ENCODE assay signal across 17 cellular contexts in the genomic region with DNA sequence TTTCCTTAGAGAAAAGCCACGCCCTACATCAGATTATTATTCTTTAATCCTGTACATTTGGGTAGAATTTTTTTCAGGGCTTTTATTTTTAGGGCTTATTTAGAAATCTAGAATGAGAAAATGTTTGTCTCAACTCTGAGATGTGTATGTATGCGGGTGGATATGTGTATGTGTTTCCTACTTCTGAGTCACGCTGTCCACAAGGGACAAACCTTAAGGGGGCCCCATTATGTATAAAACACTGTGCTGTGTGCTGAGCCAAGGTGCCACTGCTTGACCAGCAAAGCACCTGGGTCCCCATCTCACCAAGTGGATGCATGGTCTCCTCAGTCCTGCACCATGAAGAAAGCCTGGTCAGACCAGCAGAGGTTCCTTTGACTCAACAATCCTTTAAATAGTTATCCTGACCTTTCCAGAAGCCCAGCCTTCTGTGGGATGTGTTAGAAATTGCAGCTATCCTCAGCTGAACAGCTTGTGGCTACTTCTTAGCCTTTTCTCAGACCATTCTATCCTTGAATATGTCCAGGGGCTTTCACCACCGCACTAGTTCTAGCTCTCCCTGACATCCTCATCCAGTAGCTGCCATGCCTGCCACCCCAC. TPM values are rescaled to one million over a fixed set of nuclear protein-coding genes. Genes with fewer than 3 reads are reported as not detected.
DNase-seq lines count a peak whose midpoint lies in the region; ATAC-seq, FAIRE-seq and TF ChIP-seq lines count a peak whose summit lies in the region.
"Had no signal": no experiment of that assay in that cellular context is flagged by ENCODE, and none has a peak within 500 bp of the region (broad histone marks: within the 10 kb centered on the region; RNA-seq: fewer than 3 reads in every experiment).

No MANE protein-coding gene starts in this region.

- TF ChIP-seq RAD21 in GM12878 (IDR thresholded peaks at IDR 0.05; ENCODE audit: insufficient read depth, low read depth, low read length) = no peak

- H3K4me1 Mint-ChIP-seq in nephron progenitor cell = no peaks in the 10 kb centered on the region
- H3K4me1 Mint-ChIP-seq: brain had no signal

- BruUV-seq in GM12878 (replicated peaks; lab: Mats Ljungman, UMichigan) = no TSS peak

- TF ChIP-seq POLR2A in heart left ventricle (IDR thresholded peaks at IDR 0.05) (no peak), GM12878 (IDR thresholded peaks at IDR 0.05; ENCODE audit: low read depth, low read length) (no peak), transverse colon (IDR thresholded peaks at IDR 0.05) (no peak)

- intact Hi-C loops in heart left ventricle (cut with DNase I) (loop anchor here in 1 of 10 donors (10.0 kb wide), 1 partner anchor 58 kb away; the partner anchor contains the start of gene STK38L), Right ventricle myocardium superior (cut with DNase I) (no loop called here), GM12878 (cut with micrococcal nuclease; ENCODE audit: unreplicated experiment) (no loop called here), transverse colon (cut with DNase I; ENCODE audit: low total_unique reads) (no loop called here)

- H3K27me3 ChIP-seq in heart left ventricle (no peaks in the 10 kb centered on the region), GM12878 (replicated peaks in 1 of 2; ENCODE audit: control insufficient read depth in 2 of 2, insufficient read depth in 2 of 2, low read length in 1 of 2) (no peaks in the 10 kb centered on the region), muscle layer of colon (ENCODE audit: control insufficient read depth in 1 of 2, insufficient read depth in 2 of 2, low read length in 2 of 2) (no peaks in the 10 kb centered on the region), transverse colon (no peaks in the 10 kb centered on the region)

- no peak overlapping the region for H3K4me3 Mint-ChIP-seq in nephron progenitor cell
- H3K4me3 Mint-ChIP-seq: brain; CD4-positive, alpha-beta T cell; IgD-negative memory B cell had no signal

- no peaks in the 10 kb centered on the region for H3K36me3 Mint-ChIP-seq in nephron progenitor cell (ENCODE audit: low read depth)
- H3K36me3 Mint-ChIP-seq: brain had no signal

- POLR2A ChIA-PET in GM12878 (lab: Charles Lee) = interaction anchor here (1.0 to 4.2 kb wide), 8 partner anchors 9 to 57 kb away, joined by 4 to 19 read pairs (median 5); no protein-coding TSS in a partner anchor

- in situ Hi-C loops in GM12878 (cut with MboI) (no loop called here), transverse colon (cut with MboI; ENCODE audit: low pct_ligation_motif_present in 1 of 4, low pct_unique_long_range_greater_than_20kb in 1 of 4, low sequenced_read_pairs in 3 of 4) (no loop called here)

- no peaks in the 10 kb centered on the region for H4K20me1 ChIP-seq in GM12878 (ENCODE audit: control insufficient read depth, insufficient read depth)

- peak in 3 of 4 donors; percentile 23 to 69 (median 61) for ATAC-seq in heart left ventricle
- no peak for ATAC-seq in Right ventricle myocardium superior (ENCODE audit: poor library complexity)
- peak; percentile 22 for ATAC-seq in GM12878
- ATAC-seq in GM21723 (IDR thresholded peaks at IDR 0.05; ENCODE audit: unreplicated experiment) = no peak

- SMC1A ChIA-PET in GM12878 (lab: Charles Lee; ENCODE audit: uncharacterized antibody, unreplicated experiment) = interaction anchor here (0.7 to 9.6 kb wide), 18 partner anchors 8 to 128 kb away, joined by 3 to 71 read pairs (median 4); no protein-coding TSS in a partner anchor

- H3K27ac ChIP-seq in heart left ventricle (peak overlapping the region in 9 of 12 donors; percentile 20 to 71 (median 53)), GM12878 (ENCODE audit: control insufficient read depth, insufficient read depth) (peak overlapping the region; percentile 82), muscle layer of colon (ENCODE audit: low read depth, low read length) (peak overlapping the region; percentile 28), transverse colon (peak overlapping the region; percentile 1 to 73 (median 62))

- H3K36me3 ChIP-seq in heart left ventricle = no peaks in the 10 kb centered on the region
- H3K36me3 ChIP-seq in GM12878 (ENCODE audit: control insufficient read depth in 2 of 2, insufficient read depth in 2 of 2, low read length in 1 of 2) = no peaks in the 10 kb centered on the region
- no peaks in the 10 kb centered on the region for H3K36me3 ChIP-seq in muscle layer of colon (ENCODE audit: insufficient read depth, low read length)
- H3K36me3 ChIP-seq in transverse colon = no peaks in the 10 kb centered on the region

- FAIRE-seq in GM12878 (lab: Jason Lieb, UNC) = no peak

- peaks cover 12% of the 10 kb centered on the region for H3K27me3 Mint-ChIP-seq in nephron progenitor cell (ENCODE audit: low read depth, poor library complexity)
- H3K27me3 Mint-ChIP-seq: CD4-positive, alpha-beta T cell; IgD-negative memory B cell had no signal

- H3K9me3 ChIP-seq in heart left ventricle (no peaks in the 10 kb centered on the region), GM12878 (replicated peaks; ENCODE audit: control insufficient read depth, insufficient read depth, low read length) (no peaks in the 10 kb centered on the region), muscle layer of colon (ENCODE audit: low read length) (no peaks in the 10 kb centered on the region), transverse colon (no peaks in the 10 kb centered on the region)

- RAD21 ChIA-PET in GM12878 (lab: Charles Lee; ENCODE audit: unreplicated experiment) = interaction anchor here (0.7 to 5.9 kb wide), 15 partner anchors 9 to 174 kb away, joined by 3 to 38 read pairs (median 4); no protein-coding TSS in a partner anchor

- no peaks in the 10 kb centered on the region for H3K9me3 Mint-ChIP-seq in nephron progenitor cell
- H3K9me3 Mint-ChIP-seq: brain; CD4-positive, alpha-beta T cell; IgD-negative memory B cell had no signal

- H3K27ac Mint-ChIP-seq in nephron progenitor cell = no peak overlapping the region
- H3K27ac Mint-ChIP-seq: brain, IgD-negative memory B cell had no signal

- peaks cover 0 to 44% (median 19%) of the 10 kb centered on the region in 12 donors for H3K4me1 ChIP-seq in heart left ventricle
- H3K4me1 ChIP-seq in GM12878 (ENCODE audit: control insufficient read depth, insufficient read depth, low read length) = peaks cover 12% of the 10 kb centered on the region
- peaks cover 39% of the 10 kb centered on the region for H3K4me1 ChIP-seq in muscle layer of colon (ENCODE audit: insufficient read depth, low read length)
- peaks cover 5 to 21% (median 13%) of the 10 kb centered on the region in 4 donors for H3K4me1 ChIP-seq in transverse colon

- H3K9ac ChIP-seq in GM12878 (ENCODE audit: control insufficient read depth, insufficient read depth, low read length) (no peak overlapping the region), muscle layer of colon (ENCODE audit: low read length) (no peak overlapping the region)

- no peak overlapping the region for H3K4me2 ChIP-seq in GM12878 (ENCODE audit: control insufficient read depth, insufficient read depth)

- 89 to 92% (median 91%) methylated on average over 4 of the region's 4 CpGs for WGBS in heart left ventricle, 4 donors
- 56% methylated on average over 4 of the region's 4 CpGs for WGBS in GM12878 (ENCODE audit: insufficient coverage, insufficient replicate concordance, low lambda C conversion rate, missing lambda C conversion rate)
- WGBS in transverse colon (ENCODE audit: low coverage in 1 of 2), 2 donors = 67 to 89% methylated on average over 2 to 4 of the region's 4 CpGs

- H2AFZ ChIP-seq in GM12878 (ENCODE audit: control insufficient read depth, low read depth, low read length) = no peak overlapping the region; the same call in 1 of the 2 replicates

- TF ChIP-seq CTCF in heart left ventricle (IDR thresholded peaks at IDR 0.05) = no peak
- TF ChIP-seq CTCF in GM12878 (IDR thresholded peaks at IDR 0.05 in 2 of 3, conservative IDR thresholded peaks at IDR 0.05 in 1 of 3; ENCODE audit: control insufficient read depth in 2 of 3, extremely low read depth in 1 of 3, insufficient read depth in 1 of 3, low read depth in 3 of 3, low read length in 3 of 3) = no peak
- no peak for TF ChIP-seq CTCF in transverse colon (IDR thresholded peaks at IDR 0.05)
- TF ChIP-seq CTCF in nephron progenitor cell (IDR thresholded peaks at IDR 0.05) = no peak

- no peak for TF ChIP-seq EP300 in GM12878 (IDR thresholded peaks at IDR 0.05; ENCODE audit: borderline replicate concordance in 1 of 2, control insufficient read depth in 1 of 2, low read depth in 2 of 2, low read length in 2 of 2)
- TF ChIP-seq EP300 in transverse colon (IDR thresholded peaks at IDR 0.05; ENCODE audit: low read depth) = no peak

- DNase-seq in heart left ventricle = no peak
- no peak for DNase-seq in Right ventricle myocardium superior
- no peak for DNase-seq in GM12878 (ENCODE audit: low read depth, low spot score)
- DNase-seq in transverse colon = no peak
- DNase-seq in nephron progenitor cell = no peak
- DNase-seq in cortex of kidney (lab: John Stamatoyannopoulos, UW) = no peak
- DNase-seq: activated effector memory CD4-positive, alpha-beta T cell treated with Interleukin-2 at 50 U/mL for 16 hours; CD4-positive, alpha-beta T cell; DND-41; hippocampal formation; NCI-H1930; NCI-H510A treated with DMSO at 0.1 percent for 48 hours; occipital lobe had no signal

- no peaks in the 10 kb centered on the region; the same call in 1 of the 2 replicates for H3K79me2 ChIP-seq in GM12878 (ENCODE audit: control insufficient read depth, insufficient read depth, low read length)

- CTCF ChIA-PET in GM12878 (lab: Yijun Ruan, JAX) = interaction anchor here (1.7 to 2.7 kb wide), 3 partner anchors 9 to 21 kb away, joined by 7 to 11 read pairs (median 9); no protein-coding TSS in a partner anchor

- H3K4me3 ChIP-seq in heart left ventricle (no peak overlapping the region), GM12878 (no peak overlapping the region), muscle layer of colon (ENCODE audit: low read depth in 1 of 2, low read length in 2 of 2) (no peak overlapping the region), transverse colon (no peak overlapping the region)

RNA-seq across cellular contexts. Expression of gene STK38L, which starts 57.7 kb away (rescaled TPM):
- total RNA-seq in heart left ventricle (100 to 1,000 TPM in 2 of 9 donors, 10 to 100 TPM in 7; 26.3 to 142 (median 83.7) TPM), Right ventricle myocardium superior (55.1 TPM), GM12878 (2014; rRNA removed) (92.7 and 120 TPM in 2 replicates), GM12878 (2014; rRNA removed; fragmentation: Illumina TruSeq; extraction: Trizol) (130 and 131 TPM in 2 replicates), GM12878 (2021) (110 and 131 TPM in 2 replicates), transverse colon (10 to 100 TPM; 18.5 to 51.8 (median 40.9) TPM)
- polyA plus RNA-seq in heart left ventricle (10 to 100 TPM; 21.1 to 22.3 TPM), GM12878 (2011; rRNA removed) (121 and 218 TPM in 2 replicates), GM12878 (2014; fragmentation: Illumina TruSeq; extraction: Trizol) (134 and 173 TPM in 2 replicates), GM12878 (2014; fragmentation: Nextera tagmentation; extraction: Ambion mirVana) (10 to 100 TPM; 43.0 to 50.2 TPM), GM12878 (2014; rRNA removed) (76.8 and 90.8 TPM in 2 replicates), GM12878 (2016; fragmentation: Nextera tagmentation; extraction: Ambion mirVana) (100 to 1,000 TPM; 144 to 154 TPM)
- 283 and 300 TPM in 2 replicates for total RNA-seq in GM12878 (2013; cell fraction: nucleolus; rRNA removed)
- 19.4 TPM for polyA plus RNA-seq in GM12878 (2011; ENCODE audit: low read depth)
- 24.3 and 29.2 TPM in 2 replicates for polyA plus RNA-seq in GM12878 (2011; cell fraction: cytosol; rRNA removed)
- 70.9 and 75.1 TPM in 2 replicates for polyA plus RNA-seq in GM12878 (2011; cell fraction: nucleus; rRNA removed)
- 40.8 and 44.4 TPM in 2 replicates for polyA plus RNA-seq in GM12878 (2012)
- polyA minus RNA-seq in GM12878 (2011; rRNA and poly(A)+ RNA removed) = 41.8 and 75.6 TPM in 2 replicates
- 35.9 and 43.5 TPM in 2 replicates for polyA minus RNA-seq in GM12878 (2011; cell fraction: cytosol; rRNA and poly(A)+ RNA removed)
- 36.5 and 60.8 TPM in 2 replicates for polyA minus RNA-seq in GM12878 (2011; cell fraction: nucleus; rRNA and poly(A)+ RNA removed)

Comparison
In these comparisons a context has a peak if more than half of its experiments do, and no peak if none do; other contexts are left out.
1. ATAC-seq: peak in heart left ventricle (3 of 4) and GM12878 (single experiment); none in Right ventricle myocardium superior (single experiment) and GM21723 (single experiment).
2. H3K27ac ChIP-seq: peak in every context shown above with its lines; median percentile 82 in GM12878; 62 in transverse colon; 53 in heart left ventricle; 28 in muscle layer of colon.